ENCODE assay signal across 14 cellular contexts in genomic region chr11:94775576-94776327, GRCh38. TPM values are rescaled to one million over a fixed set of nuclear protein-coding genes. Genes with fewer than 3 reads are reported as not detected.
DNase-seq lines count a peak whose midpoint lies in the region; ATAC-seq, FAIRE-seq and TF ChIP-seq lines count a peak whose summit lies in the region.
"Had no signal": no experiment of that assay in that cellular context is flagged by ENCODE, and none has a peak within 500 bp of the region (broad histone marks: within the 10 kb centered on the region; RNA-seq: fewer than 3 reads in every experiment).

No MANE protein-coding gene starts in this region.

- H3K27ac ChIP-seq in rectal smooth muscle tissue (ENCODE audit: low read depth, low read length): peak overlapping the region; percentile 19
- H3K27ac ChIP-seq: HL-60, SJSA1 had no signal

- FAIRE-seq in GM12892 (lab: Jason Lieb, UNC): peak; percentile 82
- peak; percentile 81 for FAIRE-seq in bronchial epithelial cell (lab: Jason Lieb, UNC)
- FAIRE-seq: colon had no signal

- TF ChIP-seq POLR2A in GM12892 (IDR thresholded peaks at IDR 0.05; ENCODE audit: low read depth, low read length): no peak
- TF ChIP-seq POLR2A in GM18505 (IDR thresholded peaks at IDR 0.05; ENCODE audit: borderline replicate concordance, extremely low read depth, insufficient read depth, insufficient read length): no peak

- no peak for TF ChIP-seq CTCF in bronchial epithelial cell (IDR thresholded peaks at IDR 0.05; ENCODE audit: insufficient read depth, low read length, severe bottlenecking)

- peaks cover 40% of the 10 kb centered on the region for H3K4me1 ChIP-seq in rectal smooth muscle tissue (ENCODE audit: control insufficient read depth, insufficient read depth, low read length)

- DNase-seq in GM12892 (ENCODE audit: insufficient read length) (no peak), NCI-H345 (lab: John Stamatoyannopoulos, UW) (peak; percentile 78), bronchial epithelial cell (ENCODE audit: low read depth) (no peak), GM03348 (ENCODE audit: low spot score) (no peak), NCI-H1436 (lab: John Stamatoyannopoulos, UW) (no peak)
- DNase-seq: activated naive CD8-positive, alpha-beta T cell treated with anti-CD3 and anti-CD28 coated beads, Interleukin-2, amount 10 ng/mL, durations not matched to agents 7 days and 5 days; NCI-H526 treated with DMSO at 0.1 percent for 48 hours had no signal

- ATAC-seq in GM18505 (IDR thresholded peaks at IDR 0.05; ENCODE audit: unreplicated experiment): no peak
- no peak for ATAC-seq in GM21390 (IDR thresholded peaks at IDR 0.05; ENCODE audit: unreplicated experiment)

- H3K36me3 ChIP-seq in bronchial epithelial cell (ENCODE audit: control insufficient read depth, insufficient read depth, low read length): no peaks in the 10 kb centered on the region
- no peaks in the 10 kb centered on the region for H3K36me3 ChIP-seq in rectal smooth muscle tissue (ENCODE audit: control insufficient read depth, insufficient read depth, low read length)
- H3K36me3 ChIP-seq: MG63, SJSA1 had no signal

- H3K27me3 ChIP-seq in bronchial epithelial cell (ENCODE audit: control insufficient read depth, insufficient read depth, low read length) (no peaks in the 10 kb centered on the region), rectal smooth muscle tissue (ENCODE audit: control insufficient read depth, insufficient read depth, low read length) (no peaks in the 10 kb centered on the region)
- H3K27me3 ChIP-seq: MG63, SJSA1 had no signal

- H3K4me3 ChIP-seq in bronchial epithelial cell (ENCODE audit: low read depth, low read length): no peak overlapping the region
- no peak overlapping the region for H3K4me3 ChIP-seq in rectal smooth muscle tissue (ENCODE audit: low read length)
- H3K4me3 ChIP-seq: MG63, SJSA1 had no signal

- H3K9ac ChIP-seq in rectal smooth muscle tissue (ENCODE audit: low read length): no peak overlapping the region

RNA-seq across cellular contexts. Expression of gene AMOTL1, which starts 7.6 kb away (rescaled TPM):
- 0.02 TPM for polyA plus RNA-seq in GM12892 (2012; ENCODE audit: missing spikeins)
- total RNA-seq in bronchial epithelial cell: 62.1 and 64.8 TPM in 2 replicates
